21 cellular contexts compared by ENCODE assay signal in genomic region chr10:29136401-29136800, GRCh38.
DNase-seq lines count a peak whose midpoint lies in the region; ATAC-seq and TF ChIP-seq lines count a peak whose summit lies in the region.
"Had no signal": no experiment of that assay in that cellular context is flagged by ENCODE, and none has a peak within 500 bp of the region (broad histone marks: within the 10 kb centered on the region; RNA-seq: fewer than 3 reads in every experiment).

No MANE protein-coding gene starts in this region.

- ATAC-seq in SK-N-SH treated with all-trans-retinoic acid at 6 μM for 48 hours = no peak
- ATAC-seq: Panc1 had no signal

- H3K79me2 ChIP-seq in SK-N-SH (ENCODE audit: insufficient read depth) = no peaks in the 10 kb centered on the region
- H3K79me2 ChIP-seq in fibroblast of lung (ENCODE audit: control insufficient read depth, insufficient read depth, low read length) = no peaks in the 10 kb centered on the region
- H3K79me2 ChIP-seq in trophoblast cell (ENCODE audit: control insufficient read depth, insufficient read depth, low read length, poor library complexity) = peaks cover 5% of the 10 kb centered on the region

- H3K36me3 ChIP-seq in SK-N-SH (replicated peaks in 1 of 2; ENCODE audit: control insufficient read depth in 1 of 2, insufficient read depth in 2 of 2, low read length in 1 of 2) (no peaks in the 10 kb centered on the region), fibroblast of lung (ENCODE audit: control insufficient read depth, insufficient read depth, low read length) (no peaks in the 10 kb centered on the region), trophoblast cell (ENCODE audit: control insufficient read depth in 1 of 2, insufficient read depth in 2 of 2, low read length in 2 of 2) (no peaks in the 10 kb centered on the region), SJCRH30 (no peaks in the 10 kb centered on the region), mesenchymal stem cell (ENCODE audit: control insufficient read depth in 1 of 2, insufficient read depth in 2 of 2, low read depth in 1 of 2, low read length in 2 of 2) (no peaks in the 10 kb centered on the region)
- H3K36me3 ChIP-seq: SJSA1 had no signal

- H4K20me1 ChIP-seq in SK-N-SH (ENCODE audit: insufficient read depth) (no peaks in the 10 kb centered on the region; the same call in 1 of the 2 replicates), fibroblast of lung (ENCODE audit: control insufficient read depth, extremely low read depth, insufficient read depth, low read length) (no peaks in the 10 kb centered on the region)

- H3K27ac ChIP-seq in SK-N-SH (ENCODE audit: low read depth in 2 of 2, low read length in 1 of 2) (no peak overlapping the region), fibroblast of lung (ENCODE audit: insufficient read depth, low read length) (no peak overlapping the region), trophoblast cell (ENCODE audit: low read depth, low read length) (no peak overlapping the region), SJCRH30 (no peak overlapping the region), mesenchymal stem cell (ENCODE audit: low read length, poor library complexity, severe bottlenecking) (no peak overlapping the region)
- H3K27ac ChIP-seq: 22Rv1, C4-2B, SJSA1 had no signal

- H3K4me2 ChIP-seq in SK-N-SH = no peak overlapping the region
- H3K4me2 ChIP-seq in fibroblast of lung (ENCODE audit: extremely low read depth, insufficient read depth, low read length) = no peak overlapping the region
- H3K4me2 ChIP-seq in trophoblast cell (ENCODE audit: low read length) = no peak overlapping the region
- no peak overlapping the region for H3K4me2 ChIP-seq in mesenchymal stem cell (ENCODE audit: low read length, poor library complexity, severe bottlenecking)

- no peak overlapping the region for H2BK15ac ChIP-seq in mesenchymal stem cell (ENCODE audit: low read depth, poor library complexity, severe bottlenecking)

- no peak overlapping the region for H3K23ac ChIP-seq in trophoblast cell (ENCODE audit: low read length)
- no peak overlapping the region for H3K23ac ChIP-seq in mesenchymal stem cell (ENCODE audit: low read length in 2 of 2)

- H4K8ac ChIP-seq in trophoblast cell (ENCODE audit: low read depth, low read length) = no peak overlapping the region
- no peak overlapping the region for H4K8ac ChIP-seq in mesenchymal stem cell (ENCODE audit: low read length)

- H3K4me1 ChIP-seq in SK-N-SH (ENCODE audit: control insufficient read depth in 1 of 2, insufficient read depth in 2 of 2, low read depth in 1 of 2, low read length in 1 of 2) = peaks cover 5 to 19% of the 10 kb centered on the region in 2 experiments; a peak in 3 of 4 replicates
- peaks cover 6% of the 10 kb centered on the region for H3K4me1 ChIP-seq in fibroblast of lung (ENCODE audit: control insufficient read depth, extremely low read depth, insufficient read depth, low read length)
- peaks cover 9 to 12% of the 10 kb centered on the region in 2 experiments for H3K4me1 ChIP-seq in trophoblast cell (ENCODE audit: control insufficient read depth in 1 of 2, insufficient read depth in 2 of 2, low read length in 2 of 2)
- peaks cover 3% of the 10 kb centered on the region; the same call in 1 of the 2 replicates for H3K4me1 ChIP-seq in SJCRH30
- peaks cover 4% of the 10 kb centered on the region for H3K4me1 ChIP-seq in mesenchymal stem cell (ENCODE audit: control insufficient read depth, insufficient read depth, low read depth, low read length)

- TF ChIP-seq RAD21 in SK-N-SH (IDR thresholded peaks at IDR 0.05; ENCODE audit: low read length) = no peak

- H3K9ac ChIP-seq in SK-N-SH (no peak overlapping the region), fibroblast of lung (ENCODE audit: insufficient read depth, low read length) (no peak overlapping the region), trophoblast cell (ENCODE audit: low read length) (no peak overlapping the region), mesenchymal stem cell (ENCODE audit: low read length) (no peak overlapping the region)

- WGBS in SK-N-SH (ENCODE audit: low lambda C conversion rate) = 86% methylated on average over 3 of the region's 3 CpGs
- no CpG with 5 or more reads among the region's 3 CpGs for WGBS in trophoblast cell (ENCODE audit: extremely low coverage, insufficient coverage, insufficient read length)
- WGBS in mesenchymal stem cell = 57% methylated on average over 1 of the region's 3 CpGs

- H2BK120ac ChIP-seq in trophoblast cell (ENCODE audit: insufficient read depth, low read length, poor library complexity) = peak overlapping the region; percentile 78
- no peak overlapping the region for H2BK120ac ChIP-seq in mesenchymal stem cell (ENCODE audit: low read depth, low read length)

- no peak for TF ChIP-seq EP300 in SK-N-SH (IDR thresholded peaks at IDR 0.05; ENCODE audit: borderline replicate concordance in 1 of 2, low read depth in 1 of 2, low read length in 1 of 2)

- H2AK5ac ChIP-seq in trophoblast cell (ENCODE audit: low read length) (peak overlapping the region; percentile 27), mesenchymal stem cell (ENCODE audit: low read length, severe bottlenecking) (no peak overlapping the region)

- TF ChIP-seq CTCF in SK-N-SH (IDR thresholded peaks at IDR 0.05) (no peak), fibroblast of lung (conservative IDR thresholded peaks at IDR 0.05 in 1 of 2, IDR thresholded peaks at IDR 0.05 in 1 of 2; ENCODE audit: low read depth in 1 of 2, low read length in 2 of 2) (no peak)

- H3K9me3 ChIP-seq in SK-N-SH (no peaks in the 10 kb centered on the region), fibroblast of lung (ENCODE audit: control insufficient read depth, insufficient read depth, low read depth, low read length) (no peaks in the 10 kb centered on the region), trophoblast cell (ENCODE audit: insufficient read depth, low read depth, low read length) (no peaks in the 10 kb centered on the region), SJCRH30 (replicated peaks) (no peaks in the 10 kb centered on the region), mesenchymal stem cell (ENCODE audit: control insufficient read depth, low read length) (no peaks in the 10 kb centered on the region)
- H3K9me3 ChIP-seq: SJSA1 had no signal

- H2BK5ac ChIP-seq in trophoblast cell (ENCODE audit: low read depth, low read length, poor library complexity) = peak overlapping the region; percentile 14
- H2BK5ac ChIP-seq in mesenchymal stem cell (ENCODE audit: low read depth, low read length, poor library complexity, severe bottlenecking) = no peak overlapping the region

- CTCF ChIA-PET in SK-N-SH (lab: Yijun Ruan, JAX) = interaction anchor here (1.9 to 3.3 kb wide), 2 partner anchors 168 to 473 kb away, joined by 12 to 18 read pairs; no protein-coding TSS in a partner anchor

- peak overlapping the region; percentile 1; the same call in 1 of the 2 replicates for H2AFZ ChIP-seq in SK-N-SH (ENCODE audit: low read depth)
- no peak overlapping the region for H2AFZ ChIP-seq in fibroblast of lung (ENCODE audit: low read length)
- no peak overlapping the region for H2AFZ ChIP-seq in trophoblast cell (ENCODE audit: insufficient read depth, low read length, poor library complexity)
- H2AFZ ChIP-seq in mesenchymal stem cell (ENCODE audit: low read depth, low read length) = no peak overlapping the region

- peak overlapping the region; percentile 59 for H4K91ac ChIP-seq in trophoblast cell (ENCODE audit: low read depth, low read length)
- no peak overlapping the region for H4K91ac ChIP-seq in mesenchymal stem cell (ENCODE audit: low read length)

- H3K9me2 ChIP-seq in SK-N-SH = no peaks in the 10 kb centered on the region

- H2BK12ac ChIP-seq in trophoblast cell (ENCODE audit: low read length) = peak overlapping the region; percentile 70
- peak overlapping the region in 1 of 2 experiments; percentile 83 for H2BK12ac ChIP-seq in mesenchymal stem cell (ENCODE audit: low read length in 2 of 2)

- DNase-seq in SK-N-SH = no peak
- peak; percentile 94 for DNase-seq in amniotic epithelial cell (ENCODE audit: low read depth)
- DNase-seq in fibroblast of lung (ENCODE audit: low read depth in 2 of 2) = peak; percentile 31 to 62
- peak in 1 of 2 donors; percentile 56 for DNase-seq in trophoblast cell
- no peak for DNase-seq in SJCRH30
- no peak for DNase-seq in NCI-H510A (lab: John Stamatoyannopoulos, UW)
- no peak for DNase-seq in mesenchymal stem cell
- DNase-seq: Calu3; CD8-positive, alpha-beta memory T cell; DMS153; H7; MV-4-11; NCI-H2029 treated with DMSO at 0.1 percent for 48 hours; NCI-H345; NCI-H524 treated with DMSO at 0.1 percent for 48 hours; NCI-H82 had no signal

- H3K18ac ChIP-seq in trophoblast cell (ENCODE audit: low read length) = no peak overlapping the region
- no peak overlapping the region for H3K18ac ChIP-seq in mesenchymal stem cell (ENCODE audit: low read depth in 1 of 2, low read length in 2 of 2)

- no peak overlapping the region for H4K12ac ChIP-seq in trophoblast cell (ENCODE audit: low read depth, low read length)

- H3F3A ChIP-seq in SK-N-SH (replicated peaks; ENCODE audit: insufficient read depth) = peaks cover 16% of the 10 kb centered on the region

- H3K27me3 ChIP-seq in SK-N-SH (ENCODE audit: insufficient read depth) = no peaks in the 10 kb centered on the region
- no peaks in the 10 kb centered on the region for H3K27me3 ChIP-seq in fibroblast of lung (ENCODE audit: control insufficient read depth, insufficient read depth, low read length)
- no peaks in the 10 kb centered on the region for H3K27me3 ChIP-seq in trophoblast cell (ENCODE audit: insufficient read depth, low read length)
- H3K27me3 ChIP-seq in SJCRH30 = no peaks in the 10 kb centered on the region
- no peaks in the 10 kb centered on the region for H3K27me3 ChIP-seq in mesenchymal stem cell (ENCODE audit: control insufficient read depth in 1 of 2, insufficient read depth in 1 of 2, low read length in 2 of 2)
- H3K27me3 ChIP-seq: SJSA1 had no signal

- peak overlapping the region; percentile 27 for H3K14ac ChIP-seq in trophoblast cell (ENCODE audit: low read length)
- H3K14ac ChIP-seq in mesenchymal stem cell (ENCODE audit: low read length in 2 of 2) = no peak overlapping the region

- H3K4me3 ChIP-seq in SK-N-SH (ENCODE audit: low read depth in 2 of 2, low read length in 1 of 2) (no peak overlapping the region), fibroblast of lung (replicated peaks in 1 of 4; ENCODE audit: control extremely low read depth in 1 of 4, insufficient read depth in 1 of 4, low read depth in 3 of 4, low read length in 4 of 4) (no peak overlapping the region), trophoblast cell (ENCODE audit: low read depth, low read length) (no peak overlapping the region), SJCRH30 (no peak overlapping the region), mesenchymal stem cell (ENCODE audit: insufficient read depth in 1 of 2, low read depth in 1 of 2, low read length in 2 of 2) (no peak overlapping the region)
- H3K4me3 ChIP-seq: SJSA1 had no signal

- H3K4ac ChIP-seq in trophoblast cell (ENCODE audit: low read depth, low read length) (no peak overlapping the region), mesenchymal stem cell (ENCODE audit: low read depth in 1 of 2, low read length in 2 of 2) (no peak overlapping the region)

- peaks cover 40% of the 10 kb centered on the region for H3K79me1 ChIP-seq in trophoblast cell (ENCODE audit: low read length)
- no peaks in the 10 kb centered on the region for H3K79me1 ChIP-seq in mesenchymal stem cell (replicated peaks; ENCODE audit: low read length, poor library complexity, severe bottlenecking)

- POLR2A ChIA-PET in SK-N-SH (lab: Yijun Ruan, JAX) = no interaction called here

TF ChIP-seq in SK-N-SH treated with all-trans-retinoic acid at 6 μM for 48 hours, 23 proteins besides CTCF, POLR2A, EP300 and RAD21 (continues in another document):
- TF ChIP-seq ZFP30 (CRISPR knock-in tag; IDR thresholded peaks at IDR 0.05) = no peak
- no peak for TF ChIP-seq ZNF70 (CRISPR knock-in tag; IDR thresholded peaks at IDR 0.05)

Comparison
In these comparisons a context has a peak if more than half of its experiments do, and no peak if none do; other contexts are left out.
1. DNase-seq: peak in amniotic epithelial cell (single experiment) and fibroblast of lung (2 of 2); none in SK-N-SH (single experiment), SJCRH30 (0 of 2), NCI-H510A (single experiment) and mesenchymal stem cell (single experiment).